Comparison of ENCODE assay signal across 2 cellular contexts in the genomic region with DNA sequence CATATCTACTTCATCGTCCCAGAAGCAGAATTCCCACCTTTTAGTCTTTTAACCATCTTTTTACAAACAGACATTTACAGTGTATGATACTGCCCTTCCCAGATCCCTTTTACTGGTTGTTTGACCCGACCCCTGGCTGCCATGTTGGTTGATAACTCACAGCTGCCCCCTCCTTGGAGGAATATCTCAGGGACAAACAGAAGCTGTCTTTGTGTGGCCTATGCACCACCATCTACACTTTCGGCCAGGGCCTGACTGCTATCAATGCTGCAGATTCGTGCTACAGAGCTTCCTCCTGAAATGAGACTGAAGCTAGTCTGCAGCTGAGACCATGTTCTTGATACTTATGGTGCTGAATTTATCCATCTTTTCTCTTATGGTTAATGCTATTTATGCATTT.
TF ChIP-seq lines count a peak whose summit lies in the region.

No MANE protein-coding gene starts in this region.

TF ChIP-seq in SK-N-SH, 30 proteins besides CTCF, POLR2A, EP300 and RAD21:
- TF ChIP-seq YY1 (IDR thresholded peaks at IDR 0.05; ENCODE audit: low read depth) (no peak), SMC3 (IDR thresholded peaks at IDR 0.05; ENCODE audit: low read depth, low read length) (no peak), TAF1 (IDR thresholded peaks at IDR 0.05; ENCODE audit: borderline replicate concordance, low read depth, low read length) (no peak), USF2 (IDR thresholded peaks at IDR 0.05; ENCODE audit: borderline replicate concordance, low read depth, low read length) (no peak), ELF1 (IDR thresholded peaks at IDR 0.05) (no peak), MXI1 (IDR thresholded peaks at IDR 0.05; ENCODE audit: low read depth, low read length) (no peak), NFIC (IDR thresholded peaks at IDR 0.05; ENCODE audit: borderline replicate concordance) (no peak), CHD2 (IDR thresholded peaks at IDR 0.05; ENCODE audit: low read length, partially characterized antibody) (no peak), TEAD4 (IDR thresholded peaks at IDR 0.05; ENCODE audit: borderline replicate concordance, insufficient read depth) (no peak), MEF2A (IDR thresholded peaks at IDR 0.05; ENCODE audit: borderline replicate concordance, low read depth) (no peak), TCF12 (IDR thresholded peaks at IDR 0.05) (no peak), GATA2 (CRISPR knock-in tag; IDR thresholded peaks at IDR 0.05) (no peak), GABPA (IDR thresholded peaks at IDR 0.05; ENCODE audit: low read depth) (no peak), FOXJ3 (CRISPR knock-in tag; IDR thresholded peaks at IDR 0.05) (no peak), RCOR1 (IDR thresholded peaks at IDR 0.05; ENCODE audit: low read length) (no peak), NRF1 (IDR thresholded peaks at IDR 0.05; ENCODE audit: low read depth, low read length) (no peak), ZBTB33 (IDR thresholded peaks at IDR 0.05; ENCODE audit: borderline replicate concordance, low read depth) (no peak)
- TF ChIP-seq, protein P1, sequence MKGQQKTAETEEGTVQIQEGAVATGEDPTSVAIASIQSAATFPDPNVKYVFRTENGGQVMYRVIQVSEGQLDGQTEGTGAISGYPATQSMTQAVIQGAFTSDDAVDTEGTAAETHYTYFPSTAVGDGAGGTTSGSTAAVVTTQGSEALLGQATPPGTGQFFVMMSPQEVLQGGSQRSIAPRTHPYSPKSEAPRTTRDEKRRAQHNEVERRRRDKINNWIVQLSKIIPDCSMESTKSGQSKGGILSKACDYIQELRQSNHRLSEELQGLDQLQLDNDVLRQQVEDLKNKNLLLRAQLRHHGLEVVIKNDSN (IDR thresholded peaks at IDR 0.05; ENCODE audit: borderline replicate concordance, low read depth): no peak
- TF ChIP-seq, protein P2, sequence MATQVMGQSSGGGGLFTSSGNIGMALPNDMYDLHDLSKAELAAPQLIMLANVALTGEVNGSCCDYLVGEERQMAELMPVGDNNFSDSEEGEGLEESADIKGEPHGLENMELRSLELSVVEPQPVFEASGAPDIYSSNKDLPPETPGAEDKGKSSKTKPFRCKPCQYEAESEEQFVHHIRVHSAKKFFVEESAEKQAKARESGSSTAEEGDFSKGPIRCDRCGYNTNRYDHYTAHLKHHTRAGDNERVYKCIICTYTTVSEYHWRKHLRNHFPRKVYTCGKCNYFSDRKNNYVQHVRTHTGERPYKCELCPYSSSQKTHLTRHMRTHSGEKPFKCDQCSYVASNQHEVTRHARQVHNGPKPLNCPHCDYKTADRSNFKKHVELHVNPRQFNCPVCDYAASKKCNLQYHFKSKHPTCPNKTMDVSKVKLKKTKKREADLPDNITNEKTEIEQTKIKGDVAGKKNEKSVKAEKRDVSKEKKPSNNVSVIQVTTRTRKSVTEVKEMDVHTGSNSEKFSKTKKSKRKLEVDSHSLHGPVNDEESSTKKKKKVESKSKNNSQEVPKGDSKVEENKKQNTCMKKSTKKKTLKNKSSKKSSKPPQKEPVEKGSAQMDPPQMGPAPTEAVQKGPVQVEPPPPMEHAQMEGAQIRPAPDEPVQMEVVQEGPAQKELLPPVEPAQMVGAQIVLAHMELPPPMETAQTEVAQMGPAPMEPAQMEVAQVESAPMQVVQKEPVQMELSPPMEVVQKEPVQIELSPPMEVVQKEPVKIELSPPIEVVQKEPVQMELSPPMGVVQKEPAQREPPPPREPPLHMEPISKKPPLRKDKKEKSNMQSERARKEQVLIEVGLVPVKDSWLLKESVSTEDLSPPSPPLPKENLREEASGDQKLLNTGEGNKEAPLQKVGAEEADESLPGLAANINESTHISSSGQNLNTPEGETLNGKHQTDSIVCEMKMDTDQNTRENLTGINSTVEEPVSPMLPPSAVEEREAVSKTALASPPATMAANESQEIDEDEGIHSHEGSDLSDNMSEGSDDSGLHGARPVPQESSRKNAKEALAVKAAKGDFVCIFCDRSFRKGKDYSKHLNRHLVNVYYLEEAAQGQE (IDR thresholded peaks at IDR 0.05; ENCODE audit: low read depth, low read length): no peak
- TF ChIP-seq, protein P3, sequence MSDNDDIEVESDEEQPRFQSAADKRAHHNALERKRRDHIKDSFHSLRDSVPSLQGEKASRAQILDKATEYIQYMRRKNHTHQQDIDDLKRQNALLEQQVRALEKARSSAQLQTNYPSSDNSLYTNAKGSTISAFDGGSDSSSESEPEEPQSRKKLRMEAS (IDR thresholded peaks at IDR 0.05; ENCODE audit: low read depth): no peak

TF ChIP-seq in SK-N-SH treated with all-trans-retinoic acid at 6 μM for 48 hours, 23 proteins besides CTCF, POLR2A, EP300 and RAD21:
- TF ChIP-seq POU6F1 (CRISPR knock-in tag; IDR thresholded peaks at IDR 0.05; ENCODE audit: borderline replicate concordance, low read depth) (no peak), ZC3H10 (CRISPR knock-in tag; IDR thresholded peaks at IDR 0.05) (no peak), ZNF70 (CRISPR knock-in tag; IDR thresholded peaks at IDR 0.05) (no peak), RARB (CRISPR knock-in tag; IDR thresholded peaks at IDR 0.05) (no peak), PPARA (CRISPR knock-in tag; IDR thresholded peaks at IDR 0.05; ENCODE audit: borderline replicate concordance) (no peak), ARNTL (CRISPR knock-in tag; IDR thresholded peaks at IDR 0.05; ENCODE audit: borderline replicate concordance, low read depth) (no peak), BACH2 (CRISPR knock-in tag; IDR thresholded peaks at IDR 0.05; ENCODE audit: borderline replicate concordance) (no peak)
TF ChIP-seq in SK-N-SH treated with all-trans-retinoic acid at 6 μM for 48 hours: peak in this region for 0.
